18 cellular contexts compared by ENCODE assay signal in genomic region chr7:35261476-35262285, GRCh38. TPM values are rescaled to one million over a fixed set of nuclear protein-coding genes. Genes with fewer than 3 reads are reported as not detected.
DNase-seq lines count a peak whose midpoint lies in the region; ATAC-seq and TF ChIP-seq lines count a peak whose summit lies in the region.
"Had no signal": no experiment of that assay in that cellular context is flagged by ENCODE, and none has a peak within 500 bp of the region (broad histone marks: within the 10 kb centered on the region; RNA-seq: fewer than 3 reads in every experiment).

No MANE protein-coding gene starts in this region.

- peak overlapping the region; percentile 65 for H3K4me3 ChIP-seq in GM23338
- H3K4me3 ChIP-seq in iPS-20b (ENCODE audit: low read length) = peak overlapping the region; percentile 68
- H3K4me3 ChIP-seq: body of pancreas, mucosa of descending colon, psoas muscle had no signal

- peaks cover 10% of the 10 kb centered on the region for H4K20me1 ChIP-seq in GM23338 (replicated peaks; ENCODE audit: insufficient read depth)

- no peaks in the 10 kb centered on the region; the same call in 1 of the 3 replicates for H3K9me3 Mint-ChIP-seq in GM23338
- no peaks in the 10 kb centered on the region for H3K9me3 Mint-ChIP-seq in endothelial cell (ENCODE audit: unreplicated experiment)

- peaks cover 14% of the 10 kb centered on the region for H3F3A ChIP-seq in GM23338 (replicated peaks; ENCODE audit: low read depth)

- H3K9me2 ChIP-seq in GM23338 (ENCODE audit: insufficient read depth) = no peaks in the 10 kb centered on the region

- H3K4me3 Mint-ChIP-seq in GM23338 (peak overlapping the region; percentile 77), endothelial cell (ENCODE audit: unreplicated experiment) (no peak overlapping the region)
- H3K4me3 Mint-ChIP-seq: activated CD8-positive, alpha-beta memory T cell treated with anti-CD3 and anti-CD28 coated beads, Interleukin-2, amount 10 ng/mL, durations not matched to agents 7 days and 5 days had no signal

- H3K9me3 ChIP-seq in iPS-20b (ENCODE audit: insufficient read depth, low read depth, low read length) = no peaks in the 10 kb centered on the region
- H3K9me3 ChIP-seq: body of pancreas, Caco-2, mucosa of descending colon, psoas muscle had no signal

- TF ChIP-seq CTCF in GM23338 (conservative IDR thresholded peaks at IDR 0.05; ENCODE audit: low read depth in 2 of 2) (0 out of 4 replicates have a peak, but pooled peaks of 1 of the 2 experiments have one; percentile 9), endothelial cell (IDR thresholded peaks at IDR 0.05; ENCODE audit: unreplicated experiment) (peak; percentile 24)

- H3K27me3 ChIP-seq in GM23338 (ENCODE audit: insufficient read depth) (peaks cover 90% of the 10 kb centered on the region), iPS-20b (ENCODE audit: insufficient read depth, low read length) (peaks cover 94% of the 10 kb centered on the region)

- no peaks in the 10 kb centered on the region for H3K36me3 ChIP-seq in GM23338 (ENCODE audit: insufficient read depth)
- no peaks in the 10 kb centered on the region for H3K36me3 ChIP-seq in iPS-20b (ENCODE audit: insufficient read depth, low read depth, low read length)

- H2AFZ ChIP-seq in GM23338 = peak overlapping the region; percentile 97

- peaks cover 73% of the 10 kb centered on the region for H3K27me3 Mint-ChIP-seq in GM23338 (ENCODE audit: insufficient read depth, low read depth, poor library complexity)
- peaks cover 13% of the 10 kb centered on the region for H3K27me3 Mint-ChIP-seq in endothelial cell (ENCODE audit: unreplicated experiment)

- H3K27ac Mint-ChIP-seq in GM23338 (no peak overlapping the region), endothelial cell (ENCODE audit: unreplicated experiment) (no peak overlapping the region)
- H3K27ac Mint-ChIP-seq: activated CD8-positive, alpha-beta memory T cell treated with anti-CD3 and anti-CD28 coated beads, Interleukin-2, amount 10 ng/mL, durations not matched to agents 7 days and 5 days had no signal

- H3K79me2 ChIP-seq in GM23338 (replicated peaks; ENCODE audit: insufficient read depth) = no peaks in the 10 kb centered on the region

- no peaks in the 10 kb centered on the region for H3K36me3 Mint-ChIP-seq in GM23338 (ENCODE audit: low read depth)
- no peaks in the 10 kb centered on the region for H3K36me3 Mint-ChIP-seq in endothelial cell (ENCODE audit: low read depth, unreplicated experiment)

- peaks cover 42% of the 10 kb centered on the region for H3K4me1 Mint-ChIP-seq in GM23338
- peaks cover 19% of the 10 kb centered on the region for H3K4me1 Mint-ChIP-seq in endothelial cell (ENCODE audit: unreplicated experiment)
- H3K4me1 Mint-ChIP-seq: activated CD8-positive, alpha-beta memory T cell treated with anti-CD3 and anti-CD28 coated beads, Interleukin-2, amount 10 ng/mL, durations not matched to agents 7 days and 5 days had no signal

- 0 out of 2 replicates have a peak overlapping the region, but pooled peaks have one; percentile 28 for H3K9ac ChIP-seq in iPS-20b (ENCODE audit: low read depth, low read length)

- peaks cover 41% of the 10 kb centered on the region for H3K4me1 ChIP-seq in GM23338 (ENCODE audit: insufficient read depth)
- peaks cover 24% of the 10 kb centered on the region; the same call in 1 of the 2 replicates for H3K4me1 ChIP-seq in iPS-20b (ENCODE audit: insufficient read depth, low read length)
- H3K4me1 ChIP-seq: Caco-2, psoas muscle had no signal

- peak; percentile 47 for ATAC-seq in GM23338
- no peak for ATAC-seq in HG03460 (IDR thresholded peaks at IDR 0.05; ENCODE audit: unreplicated experiment)
- ATAC-seq: activated CD8-positive, alpha-beta memory T cell treated with anti-CD3 and anti-CD28 coated beads, Interleukin-2, amount 10 ng/mL, durations not matched to agents 7 days and 5 days; body of pancreas; mucosa of descending colon; psoas muscle had no signal

- H3K4me2 ChIP-seq in GM23338 = peak overlapping the region; percentile 96

- H3K27ac ChIP-seq in GM23338 (ENCODE audit: low read depth) (no peak overlapping the region), iPS-20b (ENCODE audit: low read length) (no peak overlapping the region)
- H3K27ac ChIP-seq: body of pancreas, dorsolateral prefrontal cortex, psoas muscle had no signal

- DNase-seq in GM23338 (ENCODE audit: low spot score) (peak; percentile 82), endothelial cell (ENCODE audit: low spot score) (no peak), retina (peak; percentile 64), NCI-H345 treated with DMSO at 0.1 percent for 48 hours (lab: John Stamatoyannopoulos, UW; ENCODE audit: unreplicated experiment) (no peak), HuH-7.5 (ENCODE audit: low spot score) (no peak)
- DNase-seq in stimulated activated CD4-positive, alpha-beta T cell treated with anti-CD3 and anti-CD28 coated beads, Interleukin-4, amount 100 ng/mL, for 4 hours = no peak
- DNase-seq: activated CD8-positive, alpha-beta memory T cell treated with anti-CD3 and anti-CD28 coated beads, Interleukin-2, amount 10 ng/mL, durations not matched to agents 7 days and 5 days; body of pancreas; Caco-2; dorsolateral prefrontal cortex; mucosa of descending colon; NCI-H1930; NCI-H774; psoas muscle; stimulated activated CD4-positive, alpha-beta T cell treated with anti-CD3 and anti-CD28 coated beads, Interleukin-1b, Interleukin-23, amount 100 ng/mL, for 48 hours had no signal

TF ChIP-seq in GM23338, 12 proteins besides CTCF, POLR2A, EP300 and RAD21 (continues in another document):
- TF ChIP-seq STAT1 (IDR thresholded peaks at IDR 0.05; ENCODE audit: unreplicated experiment) (no peak), POLR2AphosphoS5 (IDR thresholded peaks at IDR 0.05; ENCODE audit: low read depth) (no peak), EZH2 (IDR thresholded peaks at IDR 0.05; ENCODE audit: low read depth, unreplicated experiment) (peak; percentile 57), ETS1 (IDR thresholded peaks at IDR 0.05) (no peak), ZNF114 (CRISPR knock-in tag; IDR thresholded peaks at IDR 0.05) (no peak)

RNA-seq across cellular contexts. Expression of gene TBX20, which starts 7.8 kb away (rescaled TPM):
- total RNA-seq in GM23338 (2014; rRNA removed; shearing (Covaris generic)) = 0.12 and 0.69 TPM in 2 replicates
- polyA plus RNA-seq in GM23338 (2016; fragmentation: Nextera tagmentation; extraction: Ambion mirVana) = not detected in 2 replicates
- 0.36 TPM for total RNA-seq in endothelial cell (ENCODE audit: unreplicated experiment)
- total RNA-seq: body of pancreas, dorsolateral prefrontal cortex, psoas muscle had no signal
- polyA plus RNA-seq: psoas muscle, thymus had no signal

Comparison
In these comparisons a context has a peak if more than half of its experiments do, and no peak if none do; other contexts are left out.
1. DNase-seq: peak in GM23338 (single experiment) and retina (single experiment); none in endothelial cell (single experiment), NCI-H345 treated with DMSO at 0.1 percent for 48 hours (single experiment), stimulated activated CD4-positive, alpha-beta T cell treated with anti-CD3 and anti-CD28 coated beads, Interleukin-4, amount 100 ng/mL, for 4 hours (0 of 2) and HuH-7.5 (single experiment).